In the genomic region with DNA sequence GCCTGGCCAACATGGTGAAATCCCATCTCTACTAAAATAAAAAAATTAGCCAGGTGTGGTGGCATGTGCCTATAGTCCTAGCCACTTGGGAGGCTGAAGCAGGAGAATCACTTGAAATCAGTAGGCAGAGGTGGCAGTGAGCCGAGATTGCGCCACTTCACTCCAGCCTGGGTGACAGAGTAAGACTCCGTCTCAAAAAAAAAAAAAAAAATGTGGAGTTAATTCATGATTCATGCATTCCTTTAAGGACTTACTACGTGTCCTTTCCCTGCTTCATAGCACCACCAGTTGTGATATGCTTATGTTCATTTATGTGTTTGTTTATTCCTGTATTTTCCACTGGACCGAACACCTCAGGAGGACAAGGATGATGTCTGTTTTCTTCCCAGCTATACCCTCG, we compare ENCODE assay signal across 15 cellular contexts. TPM values are rescaled to one million over a fixed set of nuclear protein-coding genes. Genes with fewer than 3 reads are reported as not detected.
DNase-seq lines count a peak whose midpoint lies in the region; ATAC-seq, FAIRE-seq and TF ChIP-seq lines count a peak whose summit lies in the region.
"Had no signal": no experiment of that assay in that cellular context is flagged by ENCODE, and none has a peak within 500 bp of the region (broad histone marks: within the 10 kb centered on the region; RNA-seq: fewer than 3 reads in every experiment).

No MANE protein-coding gene starts in this region.

- no peaks in the 10 kb centered on the region for H3K9me3 Mint-ChIP-seq in astrocyte (ENCODE audit: unreplicated experiment)
- H3K9me3 Mint-ChIP-seq: naive thymus-derived CD8-positive, alpha-beta T cell had no signal

- H3K9me2 ChIP-seq in hepatocyte (replicated peaks; ENCODE audit: insufficient read depth), result no peaks in the 10 kb centered on the region

- peaks cover 22% of the 10 kb centered on the region for H3K4me1 Mint-ChIP-seq in astrocyte (ENCODE audit: low read depth, unreplicated experiment)

- H4K20me1 ChIP-seq in astrocyte (ENCODE audit: insufficient read depth, low read length) (no peaks in the 10 kb centered on the region), hepatocyte (ENCODE audit: insufficient read depth, poor library complexity, severe bottlenecking) (no peaks in the 10 kb centered on the region)

- H3K4me3 ChIP-seq in astrocyte (ENCODE audit: insufficient read depth, low read depth, low read length) (no peak overlapping the region), hepatocyte (no peak overlapping the region), tibial nerve (no peak overlapping the region)
- H3K4me3 ChIP-seq: cardiac muscle cell, heart left ventricle had no signal

- 83% methylated on average over 6 of the region's 6 CpGs for WGBS in hepatocyte (ENCODE audit: low lambda C conversion rate, missing lambda C conversion rate)
- WGBS in tibial nerve, 2 donors, result 75 to 79% methylated on average over 6 of the region's 6 CpGs

- H3K9me3 ChIP-seq in astrocyte (ENCODE audit: insufficient read depth, low read depth, low read length) (no peaks in the 10 kb centered on the region), hepatocyte (ENCODE audit: low read depth) (no peaks in the 10 kb centered on the region), tibial nerve (no peaks in the 10 kb centered on the region)
- H3K9me3 ChIP-seq: heart left ventricle had no signal

- peaks cover 5% of the 10 kb centered on the region for H3K27me3 ChIP-seq in astrocyte (ENCODE audit: insufficient read depth, low read length)
- no peaks in the 10 kb centered on the region for H3K27me3 ChIP-seq in hepatocyte
- no peaks in the 10 kb centered on the region for H3K27me3 ChIP-seq in tibial nerve
- H3K27me3 ChIP-seq: cardiac muscle cell had no signal

- FAIRE-seq in astrocyte (lab: Jason Lieb, UNC), result peak; percentile 70

- H3K4me3 Mint-ChIP-seq in astrocyte (ENCODE audit: unreplicated experiment), result no peak overlapping the region
- H3K4me3 Mint-ChIP-seq: naive thymus-derived CD8-positive, alpha-beta T cell had no signal

- H3K4me1 ChIP-seq in astrocyte (ENCODE audit: insufficient read depth, low read length) (peaks cover 13% of the 10 kb centered on the region), hepatocyte (ENCODE audit: insufficient read depth) (peaks cover 21% of the 10 kb centered on the region), tibial nerve (peaks cover 5 to 56% (median 43%) of the 10 kb centered on the region in 4 donors)

- no peak for TF ChIP-seq POLR2A in tibial nerve (IDR thresholded peaks at IDR 0.05)

- H3K79me2 ChIP-seq in astrocyte (ENCODE audit: insufficient read depth, low read length), result no peaks in the 10 kb centered on the region
- H3K79me2 ChIP-seq in hepatocyte, result no peaks in the 10 kb centered on the region

- DNase-seq in HCEC 1CT (peak; percentile 73), astrocyte (ENCODE audit: low read depth) (peak; percentile 80), hepatocyte (ENCODE audit: low spot score) (no peak), tibial nerve (ENCODE audit: low spot score in 2 of 2) (no peak), COLO829 (ENCODE audit: low spot score) (no peak)
- DNase-seq in activated CD8-positive, alpha-beta memory T cell treated with anti-CD3 and anti-CD28 coated beads for 24 hours, result no peak
- DNase-seq: activated CD8-positive, alpha-beta memory T cell treated with anti-CD3 and anti-CD28 coated beads, Interleukin-2, amount 50 U/mL, for 48 hours; DND-41; heart left ventricle; MV-4-11; naive thymus-derived CD8-positive, alpha-beta T cell; stimulated activated CD4-positive, alpha-beta T cell treated with anti-CD3 and anti-CD28 coated beads, Interleukin-4, amount 100 ng/mL, for 4 hours had no signal

- peak overlapping the region; percentile 24 for H3K9ac ChIP-seq in astrocyte (ENCODE audit: low read length)

- peak overlapping the region; percentile 81 for H3K27ac Mint-ChIP-seq in astrocyte (ENCODE audit: unreplicated experiment)
- H3K27ac Mint-ChIP-seq: naive thymus-derived CD8-positive, alpha-beta T cell had no signal

- TF ChIP-seq CTCF in astrocyte (IDR thresholded peaks at IDR 0.05; ENCODE audit: insufficient read depth, low read depth, low read length), result no peak
- no peak for TF ChIP-seq CTCF in hepatocyte (IDR thresholded peaks at IDR 0.05; ENCODE audit: poor library complexity)
- no peak for TF ChIP-seq CTCF in tibial nerve (IDR thresholded peaks at IDR 0.05)

- H3K36me3 Mint-ChIP-seq in astrocyte (ENCODE audit: low read depth, unreplicated experiment), result no peaks in the 10 kb centered on the region
- H3K36me3 Mint-ChIP-seq: naive thymus-derived CD8-positive, alpha-beta T cell had no signal

- H2AFZ ChIP-seq in astrocyte (ENCODE audit: low read depth, low read length), result no peak overlapping the region
- H2AFZ ChIP-seq in hepatocyte, result no peak overlapping the region

- peaks cover 7% of the 10 kb centered on the region for H3K27me3 Mint-ChIP-seq in astrocyte (ENCODE audit: low read depth, unreplicated experiment)

- ATAC-seq in GM19455 (IDR thresholded peaks at IDR 0.05; ENCODE audit: unreplicated experiment) (no peak), GM18858 (IDR thresholded peaks at IDR 0.05; ENCODE audit: unreplicated experiment) (no peak)
- ATAC-seq: naive thymus-derived CD8-positive, alpha-beta T cell had no signal

- H3K27ac ChIP-seq in astrocyte (ENCODE audit: low read depth, low read length), result peak overlapping the region; percentile 15
- peak overlapping the region; percentile 68 for H3K27ac ChIP-seq in hepatocyte
- H3K27ac ChIP-seq in tibial nerve, result peak overlapping the region; percentile 84 to 97 (median 92)
- H3K27ac ChIP-seq: cardiac muscle cell had no signal

- H3K4me2 ChIP-seq in astrocyte (ENCODE audit: low read length) (peak overlapping the region; percentile 31), hepatocyte (no peak overlapping the region)

- no peak for TF ChIP-seq EP300 in tibial nerve (IDR thresholded peaks at IDR 0.05)

- H3K36me3 ChIP-seq in astrocyte (ENCODE audit: insufficient read depth, low read length), result no peaks in the 10 kb centered on the region
- no peaks in the 10 kb centered on the region for H3K36me3 ChIP-seq in hepatocyte (replicated peaks; ENCODE audit: insufficient read depth, low read depth)
- no peaks in the 10 kb centered on the region for H3K36me3 ChIP-seq in tibial nerve
- H3K36me3 ChIP-seq: cardiac muscle cell, heart left ventricle had no signal

RNA-seq across cellular contexts. Expression of a gene that starts 12.7 kb away (rescaled TPM):
- total RNA-seq in astrocyte (0.07 TPM in 1 of 2 replicates, not detected in the other), hepatocyte (0.83 and 0.84 TPM in 2 replicates), tibial nerve (100 to 1,000 TPM; 108 to 291 (median 153) TPM)
- polyA plus RNA-seq in hepatocyte, result 8.7 and 10.8 TPM in 2 replicates
- total RNA-seq: cardiac muscle cell; naive thymus-derived CD8-positive, alpha-beta T cell had no signal
- polyA plus RNA-seq: naive thymus-derived CD8-positive, alpha-beta T cell had no signal

RNA-seq across cellular contexts. Expression of a gene that starts 31.1 kb away (rescaled TPM):
- not detected in 2 replicates for total RNA-seq in astrocyte
- not detected in 2 replicates for total RNA-seq in hepatocyte
- 0.28 TPM in 1 of 2 replicates, not detected in the other for polyA plus RNA-seq in hepatocyte
- not detected for total RNA-seq in tibial nerve
- total RNA-seq: cardiac muscle cell; heart left ventricle; naive thymus-derived CD8-positive, alpha-beta T cell had no signal
- polyA plus RNA-seq: cardiac muscle cell; heart left ventricle; naive thymus-derived CD8-positive, alpha-beta T cell had no signal

Comparison
In these comparisons a context has a peak if more than half of its experiments do, and no peak if none do; other contexts are left out.
1. DNase-seq: peak in HCEC 1CT (single experiment) and astrocyte (single experiment); none in hepatocyte (single experiment), tibial nerve (0 of 2), activated CD8-positive, alpha-beta memory T cell treated with anti-CD3 and anti-CD28 coated beads for 24 hours (single experiment) and COLO829 (single experiment).
2. H3K27ac ChIP-seq: peak in every context shown above with its lines; median percentile 92 in tibial nerve; 68 in hepatocyte; 15 in astrocyte.
3. RNA of a gene that starts 12.7 kb away (total RNA-seq): 108 to 291 TPM in tibial nerve; 0.83 to 0.84 TPM in hepatocyte and 0.07 TPM in astrocyte; every median in the first group is over 10 times any median in the second.